ENCODE assay signal across 1 cellular context in genomic region chr2:9205963-9206948, GRCh38.
TF ChIP-seq lines count a peak whose summit lies in the region.

Gene ASAP2 (plus strand): TSS chr2:9206812. CDS start chr2:9207105, 293 bp downstream.

TF ChIP-seq in HepG2, 621 proteins besides CTCF, POLR2A, EP300 and RAD21 (continued from another document and continues in another):
- TF ChIP-seq, protein P1, sequence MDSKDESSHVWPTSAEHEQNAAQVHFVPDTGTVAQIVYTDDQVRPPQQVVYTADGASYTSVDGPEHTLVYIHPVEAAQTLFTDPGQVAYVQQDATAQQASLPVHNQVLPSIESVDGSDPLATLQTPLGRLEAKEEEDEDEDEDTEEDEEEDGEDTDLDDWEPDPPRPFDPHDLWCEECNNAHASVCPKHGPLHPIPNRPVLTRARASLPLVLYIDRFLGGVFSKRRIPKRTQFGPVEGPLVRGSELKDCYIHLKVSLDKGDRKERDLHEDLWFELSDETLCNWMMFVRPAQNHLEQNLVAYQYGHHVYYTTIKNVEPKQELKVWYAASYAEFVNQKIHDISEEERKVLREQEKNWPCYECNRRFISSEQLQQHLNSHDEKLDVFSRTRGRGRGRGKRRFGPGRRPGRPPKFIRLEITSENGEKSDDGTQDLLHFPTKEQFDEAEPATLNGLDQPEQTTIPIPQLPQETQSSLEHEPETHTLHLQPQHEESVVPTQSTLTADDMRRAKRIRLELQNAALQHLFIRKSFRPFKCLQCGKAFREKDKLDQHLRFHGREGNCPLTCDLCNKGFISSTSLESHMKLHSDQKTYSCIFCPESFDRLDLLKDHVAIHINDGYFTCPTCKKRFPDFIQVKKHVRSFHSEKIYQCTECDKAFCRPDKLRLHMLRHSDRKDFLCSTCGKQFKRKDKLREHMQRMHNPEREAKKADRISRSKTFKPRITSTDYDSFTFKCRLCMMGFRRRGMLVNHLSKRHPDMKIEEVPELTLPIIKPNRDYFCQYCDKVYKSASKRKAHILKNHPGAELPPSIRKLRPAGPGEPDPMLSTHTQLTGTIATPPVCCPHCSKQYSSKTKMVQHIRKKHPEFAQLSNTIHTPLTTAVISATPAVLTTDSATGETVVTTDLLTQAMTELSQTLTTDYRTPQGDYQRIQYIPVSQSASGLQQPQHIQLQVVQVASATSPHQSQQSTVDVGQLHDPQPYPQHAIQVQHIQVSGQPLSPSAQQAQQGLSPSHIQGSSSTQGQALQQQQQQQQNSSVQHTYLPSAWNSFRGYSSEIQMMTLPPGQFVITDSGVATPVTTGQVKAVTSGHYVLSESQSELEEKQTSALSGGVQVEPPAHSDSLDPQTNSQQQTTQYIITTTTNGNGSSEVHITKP (CRISPR knock-in tag; IDR thresholded peaks at IDR 0.05; ENCODE audit: low read depth): no peak
- no peak for TF ChIP-seq ZNF260 (CRISPR knock-in tag; IDR thresholded peaks at IDR 0.05; ENCODE audit: borderline replicate concordance, low read depth)
- TF ChIP-seq ZSCAN31 (CRISPR knock-in tag; IDR thresholded peaks at IDR 0.05; ENCODE audit: low read depth): peak; percentile 63
- peak; percentile 74 for TF ChIP-seq ZBTB14 (CRISPR knock-in tag; IDR thresholded peaks at IDR 0.05)
- TF ChIP-seq POLR2G (IDR thresholded peaks at IDR 0.05; ENCODE audit: low read depth, low read length): peak; percentile 22
- TF ChIP-seq, protein P2, sequence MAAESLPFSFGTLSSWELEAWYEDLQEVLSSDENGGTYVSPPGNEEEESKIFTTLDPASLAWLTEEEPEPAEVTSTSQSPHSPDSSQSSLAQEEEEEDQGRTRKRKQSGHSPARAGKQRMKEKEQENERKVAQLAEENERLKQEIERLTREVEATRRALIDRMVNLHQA (CRISPR knock-in tag; IDR thresholded peaks at IDR 0.05): no peak
- 0 out of 2 replicates have a peak, but pooled peaks have one; percentile 40 for TF ChIP-seq KAT7 (CRISPR knock-in tag; IDR thresholded peaks at IDR 0.05; ENCODE audit: borderline replicate concordance)
- TF ChIP-seq ZSCAN21 (CRISPR knock-in tag; IDR thresholded peaks at IDR 0.05; ENCODE audit: borderline replicate concordance): peak; percentile 80; the same call in 1 of the 2 replicates
- peak; percentile 87 for TF ChIP-seq KDM2A (CRISPR knock-in tag; IDR thresholded peaks at IDR 0.05; ENCODE audit: borderline replicate concordance, low read depth)
- TF ChIP-seq CHD2 (IDR thresholded peaks at IDR 0.05; ENCODE audit: low read depth, low read length): peak; percentile 16; the same call in 1 of the 2 replicates
- peak; percentile 55; the same call in 1 of the 2 replicates for TF ChIP-seq SPEN (CRISPR knock-in tag; IDR thresholded peaks at IDR 0.05; ENCODE audit: low read depth)
- 0 out of 2 replicates have a peak, but pooled peaks have one; percentile 41 for TF ChIP-seq ZBTB7B (CRISPR knock-in tag; IDR thresholded peaks at IDR 0.05)
- no peak for TF ChIP-seq GZF1 (CRISPR knock-in tag; IDR thresholded peaks at IDR 0.05)
- peak; percentile 16; the same call in 1 of the 2 replicates for TF ChIP-seq ZNF451 (CRISPR knock-in tag; IDR thresholded peaks at IDR 0.05)
- TF ChIP-seq TFAP4 (IDR thresholded peaks at IDR 0.05; ENCODE audit: borderline replicate concordance, low read depth): no peak
- peak; percentile 40; the same call in 1 of the 2 replicates for TF ChIP-seq FOXA3 (CRISPR knock-in tag; IDR thresholded peaks at IDR 0.05)
- no peak for TF ChIP-seq E2F5 (CRISPR knock-in tag; conservative IDR thresholded peaks at IDR 0.05)
- TF ChIP-seq TOE1 (CRISPR knock-in tag; IDR thresholded peaks at IDR 0.05): no peak
- TF ChIP-seq RERE (CRISPR knock-in tag; IDR thresholded peaks at IDR 0.05; ENCODE audit: low read depth): no peak
- no peak for TF ChIP-seq USF2 (IDR thresholded peaks at IDR 0.05; ENCODE audit: low read depth, low read length)
- peak; percentile 25; the same call in 1 of the 2 replicates for TF ChIP-seq USF2 (CRISPR knock-in tag; IDR thresholded peaks at IDR 0.05; ENCODE audit: borderline replicate concordance)
- no peak for TF ChIP-seq ZNF512 (CRISPR knock-in tag; IDR thresholded peaks at IDR 0.05)
- TF ChIP-seq PPARG (CRISPR knock-in tag; conservative IDR thresholded peaks at IDR 0.05): 0 out of 2 replicates have a peak, but pooled peaks have one; percentile 20
- TF ChIP-seq ZNF552 (CRISPR knock-in tag; IDR thresholded peaks at IDR 0.05; ENCODE audit: borderline replicate concordance): no peak
- peak; percentile 75 for TF ChIP-seq GABPB1 (CRISPR knock-in tag; IDR thresholded peaks at IDR 0.05)
- TF ChIP-seq TAF1 (CRISPR knock-in tag; IDR thresholded peaks at IDR 0.05): peak; percentile 12; the same call in 1 of the 2 replicates
- peak; percentile 38; the same call in 1 of the 2 replicates for TF ChIP-seq FOSL2 (CRISPR knock-in tag; IDR thresholded peaks at IDR 0.05)
- no peak for TF ChIP-seq ZFP82 (CRISPR knock-in tag; IDR thresholded peaks at IDR 0.05; ENCODE audit: borderline replicate concordance)
- TF ChIP-seq ZNF430 (CRISPR knock-in tag; IDR thresholded peaks at IDR 0.05): no peak
- no peak for TF ChIP-seq KDM1A (CRISPR knock-in tag; IDR thresholded peaks at IDR 0.05)
- peak; percentile 77 for TF ChIP-seq REPIN1 (CRISPR knock-in tag; IDR thresholded peaks at IDR 0.05; ENCODE audit: borderline replicate concordance, low read depth)
- TF ChIP-seq CBX5 (CRISPR knock-in tag; IDR thresholded peaks at IDR 0.05; ENCODE audit: borderline replicate concordance): peak; percentile 38; the same call in 1 of the 2 replicates
- TF ChIP-seq ZNF605 (CRISPR knock-in tag; IDR thresholded peaks at IDR 0.05): peak; percentile 52; the same call in 1 of the 2 replicates
- no peak for TF ChIP-seq ZNF670 (CRISPR knock-in tag; IDR thresholded peaks at IDR 0.05; ENCODE audit: borderline replicate concordance)
- TF ChIP-seq IRF9 (CRISPR knock-in tag; IDR thresholded peaks at IDR 0.05; ENCODE audit: borderline replicate concordance): peak; percentile 61; the same call in 1 of the 2 replicates
- TF ChIP-seq CSRNP1 (CRISPR knock-in tag; IDR thresholded peaks at IDR 0.05): peak; percentile 66; the same call in 1 of the 2 replicates
- peak; percentile 93 for TF ChIP-seq SKI (IDR thresholded peaks at IDR 0.05; ENCODE audit: partially characterized antibody)
